In genomic region chr12:109188108-109188712, GRCh38 we compare ENCODE assay signal across 23 cellular contexts.
DNase-seq lines count a peak whose midpoint lies in the region; ATAC-seq, FAIRE-seq and TF ChIP-seq lines count a peak whose summit lies in the region.
"Had no signal": no experiment of that assay in that cellular context is flagged by ENCODE, and none has a peak within 500 bp of the region (broad histone marks: within the 10 kb centered on the region; RNA-seq: fewer than 3 reads in every experiment).

No MANE protein-coding gene starts in this region.

- no peak overlapping the region for H3K4me2 ChIP-seq in K562 (ENCODE audit: insufficient read depth, low read length)
- H3K4me2 ChIP-seq: A549 had no signal

- no peak overlapping the region for H2AFZ ChIP-seq in K562 (ENCODE audit: low read depth, low read length)
- H2AFZ ChIP-seq: GM23248 had no signal

- WGBS in K562 (ENCODE audit: insufficient coverage, low coverage, missing lambda C conversion rate) = 6% methylated on average over 3 of the region's 4 CpGs
- WGBS in psoas muscle, 3 donors = 73 to 78% (median 77%) methylated on average over 4 of the region's 4 CpGs

- no peaks in the 10 kb centered on the region for H3K9me1 ChIP-seq in K562 (ENCODE audit: control insufficient read depth, insufficient read depth, low read length)

- ATAC-seq in K562 (no peak), psoas muscle (no peak), GM21786 (IDR thresholded peaks at IDR 0.05; ENCODE audit: unreplicated experiment) (no peak)
- ATAC-seq: A549, HCT116 had no signal

- TF ChIP-seq RAD21 in K562 (CRISPR knock-in tag; conservative IDR thresholded peaks at IDR 0.05 in 1 of 2, IDR thresholded peaks at IDR 0.05 in 1 of 2) = no peak

- POLR2A ChIA-PET in HEK293 (lab: Yijun Ruan, JAX) (no interaction called here), K562 (lab: Yijun Ruan, JAX) (interaction anchor here (0.6 to 1.0 kb wide), 3 partner anchors 12 to 29 kb away, joined by 3 read pairs; no protein-coding TSS in a partner anchor)

- no peak overlapping the region; a peak in 1 of 4 replicates for H3K9ac ChIP-seq in K562 (ENCODE audit: insufficient read depth in 1 of 2, low read depth in 2 of 2, low read length in 2 of 2)
- H3K9ac ChIP-seq: GM23248 had no signal

- TF ChIP-seq CTCF in HEK293 (tag by site-specific recombination; IDR thresholded peaks at IDR 0.05) = no peak
- no peak for TF ChIP-seq CTCF in K562 (IDR thresholded peaks at IDR 0.05 in 2 of 3, conservative IDR thresholded peaks at IDR 0.05 in 1 of 3; ENCODE audit: insufficient read depth in 2 of 3, low read depth in 1 of 3, low read length in 3 of 3)
- no peak for TF ChIP-seq CTCF in psoas muscle (IDR thresholded peaks at IDR 0.05)

- no TSS peak for BruUV-seq in K562 (replicated peaks; lab: Mats Ljungman, UMichigan)

- no peaks in the 10 kb centered on the region; the same call in 1 of the 2 replicates for H4K20me1 ChIP-seq in K562 (replicated peaks; ENCODE audit: control insufficient read depth, insufficient read depth, low read length)

- H3K9me3 ChIP-seq in HEK293 (ENCODE audit: control insufficient read depth, insufficient read depth, low read depth, low read length) (no peaks in the 10 kb centered on the region), K562 (replicated peaks; ENCODE audit: control insufficient read depth, insufficient read depth, low read depth, low read length) (no peaks in the 10 kb centered on the region), psoas muscle (no peaks in the 10 kb centered on the region)
- H3K9me3 ChIP-seq: A549 had no signal

- H3K36me3 ChIP-seq in HEK293 (ENCODE audit: control insufficient read depth in 2 of 2, insufficient read depth in 1 of 2, low read length in 2 of 2) (peaks cover 5 to 22% of the 10 kb centered on the region in 2 experiments), K562 (ENCODE audit: control insufficient read depth, insufficient read depth, low read length) (no peaks in the 10 kb centered on the region), psoas muscle (ENCODE audit: insufficient read depth in 1 of 2, low read depth in 1 of 2) (peaks cover 20 to 100% of the 10 kb centered on the region in 2 donors)

- H3K4me1 ChIP-seq in HEK293 (ENCODE audit: control insufficient read depth, insufficient read depth, low read length) (no peaks in the 10 kb centered on the region), K562 (replicated peaks in 1 of 2; ENCODE audit: control insufficient read depth in 2 of 2, insufficient read depth in 2 of 2, low read length in 2 of 2) (no peaks in the 10 kb centered on the region; a peak in 1 of 5 replicates), psoas muscle (peaks cover 22% of the 10 kb centered on the region)

- no peak for FAIRE-seq in K562 (lab: Jason Lieb, UNC)
- FAIRE-seq: A549, GM12891, GM18507, H1 had no signal

- intact Hi-C loops in K562 (cut with micrococcal nuclease) = no loop called here
- intact Hi-C loops in psoas muscle (cut with DNase I) = no loop called here

- H3K27ac ChIP-seq in HEK293 (ENCODE audit: extremely low read depth, low read depth, low read length) = no peak overlapping the region
- no peak overlapping the region for H3K27ac ChIP-seq in K562 (ENCODE audit: extremely low read depth, low read depth, low read length)
- peak overlapping the region; percentile 1 for H3K27ac ChIP-seq in psoas muscle
- H3K27ac ChIP-seq: A549, GM23248 had no signal

- CTCF ChIA-PET in HEK293 (lab: Yijun Ruan, JAX) (interaction anchor here (0.6 to 1.1 kb wide), 2 partner anchors 11 to 76 kb away, joined by 3 to 4 read pairs; no protein-coding TSS in a partner anchor), K562 (lab: Yijun Ruan, JAX; ENCODE audit: low intra/inter-chr PET ratio) (no interaction called here)

- H3K4me3 ChIP-seq in HEK293 (ENCODE audit: low read depth, low read length) (no peak overlapping the region), K562 (no peak overlapping the region), psoas muscle (no peak overlapping the region)
- H3K4me3 ChIP-seq: A549, GM23248 had no signal

- no peak for TF ChIP-seq EP300 in K562 (IDR thresholded peaks at IDR 0.05; ENCODE audit: low read length)

- H3K27me3 ChIP-seq in K562 (ENCODE audit: control insufficient read depth in 2 of 2, insufficient read depth in 2 of 2, low read length in 2 of 2) = peaks cover 13 to 66% of the 10 kb centered on the region in 2 experiments; a peak in 4 of 5 replicates
- no peaks in the 10 kb centered on the region for H3K27me3 ChIP-seq in psoas muscle (ENCODE audit: insufficient read depth in 3 of 3, low read length in 2 of 3)

- H3K79me2 ChIP-seq in K562 (ENCODE audit: control insufficient read depth, insufficient read depth, low read length) = no peaks in the 10 kb centered on the region

- TF ChIP-seq POLR2A in K562 (conservative IDR thresholded peaks at IDR 0.05) = no peak

- DNase-seq in K562 (ENCODE audit: extremely low read depth in 1 of 4, low spot score in 3 of 4) = no peak
- DNase-seq in psoas muscle = no peak
- no peak for DNase-seq in effector CD8-positive, alpha-beta T cell (lab: John Stamatoyannopoulos, UW)
- DNase-seq in AML-193 (lab: John Stamatoyannopoulos, UW) = no peak
- DNase-seq: 8988T; ACHN; C1 segment of cervical spinal cord; Calu3; CD4-positive, alpha-beta memory T cell; COR-L47; DMS53; DMS79 treated with DMSO at 0.1 percent for 48 hours; GF-D8; GM23248; H9; HFFc6 had no signal

- in situ Hi-C loops in K562 (cut with MboI) = no loop called here

TF ChIP-seq in HEK293, 187 proteins besides CTCF, POLR2A, EP300 and RAD21:
- TF ChIP-seq ZNF366 (tag by site-specific recombination; conservative IDR thresholded peaks at IDR 0.05) = peak; percentile 98
- no peak for TF ChIP-seq REST (tag by site-specific recombination; IDR thresholded peaks at IDR 0.05)
- TF ChIP-seq ZNF223 (tag by site-specific recombination; IDR thresholded peaks at IDR 0.05) = 0 out of 2 replicates have a peak, but pooled peaks have one; percentile 21
- TF ChIP-seq PRDM1 (tag by site-specific recombination; IDR thresholded peaks at IDR 0.05) = peak; percentile 33; the same call in 1 of the 2 replicates

TF ChIP-seq in K562, 482 proteins besides CTCF, POLR2A, EP300 and RAD21 (continues in another document):
- TF ChIP-seq E2F4 (CRISPR knock-in tag; IDR thresholded peaks at IDR 0.05; ENCODE audit: low read depth) = no peak
- no peak for TF ChIP-seq KLF13 (tag; IDR thresholded peaks at IDR 0.05; ENCODE audit: borderline replicate concordance, low read depth)
- peak; percentile 20 for TF ChIP-seq NCOA4 (IDR thresholded peaks at IDR 0.05; ENCODE audit: partially characterized antibody)
- no peak for TF ChIP-seq ZFP1 (CRISPR knock-in tag; IDR thresholded peaks at IDR 0.05)
- TF ChIP-seq CEBPZ (IDR thresholded peaks at IDR 0.05; ENCODE audit: borderline replicate concordance, low read depth, low read length) = no peak
- TF ChIP-seq THRB (CRISPR knock-in tag; conservative IDR thresholded peaks at IDR 0.05) = 0 out of 2 replicates have a peak, but pooled peaks have one; percentile 35
- peak; percentile 69; the same call in 1 of the 2 replicates for TF ChIP-seq ZBTB26 (CRISPR knock-in tag; IDR thresholded peaks at IDR 0.05)

Comparison
In these comparisons a context has a peak if more than half of its experiments do, and no peak if none do; other contexts are left out.
1. Of the 44 proteins assayed by ChIP-seq in both K562 and HEK293: peak only in K562: ZBTB26; only in HEK293: none; in both: none; in neither: 43.